8 cellular contexts compared by ENCODE assay signal in the genomic region with DNA sequence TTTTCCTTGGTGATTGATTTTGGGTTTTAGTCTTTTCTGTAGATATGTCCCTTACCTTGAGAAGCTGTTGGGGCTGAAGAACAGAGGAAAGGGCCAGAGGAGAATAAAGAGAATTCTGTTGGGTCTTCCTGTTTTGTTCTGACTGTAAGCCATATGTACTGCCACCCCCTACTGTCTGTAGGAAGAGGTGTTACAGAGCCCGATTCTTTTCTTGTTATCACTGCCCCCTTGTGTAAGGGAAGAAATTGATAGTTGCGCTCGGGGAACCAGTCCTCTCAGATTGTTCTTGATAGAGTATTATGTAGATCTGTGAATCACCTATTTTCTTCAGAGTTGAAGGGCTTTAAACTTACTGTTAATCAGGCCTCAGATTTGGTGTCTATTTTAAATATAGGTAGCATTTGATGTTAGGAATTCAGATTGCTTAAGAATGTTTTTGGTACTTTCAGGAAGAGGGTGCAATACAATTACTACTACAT. TPM values are rescaled to one million over a fixed set of nuclear protein-coding genes. Genes with fewer than 3 reads are reported as not detected.
DNase-seq lines count a peak whose midpoint lies in the region; ATAC-seq and TF ChIP-seq lines count a peak whose summit lies in the region.

No MANE protein-coding gene starts in this region.

- H3K4me3 ChIP-seq in BLaER1, result no peak overlapping the region
- no peak overlapping the region for H3K4me3 ChIP-seq in endodermal cell (ENCODE audit: low read length)

- H3K27ac Mint-ChIP-seq in endodermal cell, result no peak overlapping the region

- DNase-seq in NCI-H446 treated with DMSO at 0.1 percent for 48 hours (lab: John Stamatoyannopoulos, UW) (peak; percentile 78), endodermal cell (peak; percentile 80), middle frontal gyrus (ENCODE audit: extremely low spot score, low spot score) (peak; percentile 71), stromal cell of bone marrow (ENCODE audit: low read depth) (peak; percentile 82)
- peak; percentile 55 for DNase-seq in activated CD4-positive, alpha-beta T cell treated with anti-CD3 and anti-CD28 coated beads for 48 hours

- peak; percentile 90 for TF ChIP-seq CTCF in endodermal cell (conservative IDR thresholded peaks at IDR 0.05)

- ATAC-seq in GM18909 (IDR thresholded peaks at IDR 0.05; ENCODE audit: poor library complexity, unreplicated experiment) (peak; percentile 76), HG03442 (IDR thresholded peaks at IDR 0.05; ENCODE audit: unreplicated experiment) (peak; percentile 69)

- peaks cover 13% of the 10 kb centered on the region for H3K9me3 Mint-ChIP-seq in endodermal cell

- no peak overlapping the region for H3K4me3 Mint-ChIP-seq in endodermal cell

- H3K27ac ChIP-seq in BLaER1 (no peak overlapping the region), endodermal cell (ENCODE audit: low read depth, low read length) (no peak overlapping the region)

- H3K4me1 Mint-ChIP-seq in endodermal cell, result peaks cover 19% of the 10 kb centered on the region

- peak overlapping the region; percentile 82 for H3K4me2 ChIP-seq in BLaER1

- H3K9me3 ChIP-seq in BLaER1 (no peaks in the 10 kb centered on the region), endodermal cell (ENCODE audit: control insufficient read depth, low read length) (peaks cover 14% of the 10 kb centered on the region)

- no peak overlapping the region for H3K9ac ChIP-seq in BLaER1
- no peak overlapping the region for H3K9ac ChIP-seq in endodermal cell (ENCODE audit: extremely low read depth, low read length, poor library complexity, severe bottlenecking)

- peaks cover 10% of the 10 kb centered on the region for H3K36me3 Mint-ChIP-seq in endodermal cell (ENCODE audit: low read depth)

- H3K27me3 Mint-ChIP-seq in endodermal cell (ENCODE audit: insufficient read depth), result peaks cover 26% of the 10 kb centered on the region

- 0% methylated on average over 2 to 3 of the region's 3 CpGs for WGBS in endodermal cell (ENCODE audit: insufficient coverage in 1 of 2, insufficient read length in 1 of 2), 2 experiments

- H3K27me3 ChIP-seq in BLaER1, result no peaks in the 10 kb centered on the region
- peaks cover 23% of the 10 kb centered on the region for H3K27me3 ChIP-seq in endodermal cell (ENCODE audit: control insufficient read depth, insufficient read depth, low read length, poor library complexity, severe bottlenecking)

- H3K4me1 ChIP-seq in BLaER1, result peaks cover 26% of the 10 kb centered on the region
- no peaks in the 10 kb centered on the region for H3K4me1 ChIP-seq in endodermal cell (ENCODE audit: control insufficient read depth, insufficient read depth, low read length)

- H3K36me3 ChIP-seq in BLaER1 (no peaks in the 10 kb centered on the region), endodermal cell (ENCODE audit: control insufficient read depth, insufficient read depth, low read length) (no peaks in the 10 kb centered on the region)

- peaks cover 22% of the 10 kb centered on the region; the same call in 1 of the 2 replicates for H4K20me1 ChIP-seq in BLaER1

RNA-seq across cellular contexts. Expression of a gene that starts 2.4 kb away (rescaled TPM):
- total RNA-seq in endodermal cell, result 10 to 100 TPM; 16.7 to 22.9 TPM
- polyA plus RNA-seq in endodermal cell (2013, experiment 1 of 2), result 12.7 TPM
- polyA plus RNA-seq in endodermal cell (2013, experiment 2 of 2), result 14.0 TPM
